Comparison of ENCODE assay signal across 9 cellular contexts in genomic region chr15:100596792-100597191, GRCh38. TPM values are rescaled to one million over a fixed set of nuclear protein-coding genes. Genes with fewer than 3 reads are reported as not detected.
DNase-seq lines count a peak whose midpoint lies in the region; ATAC-seq and TF ChIP-seq lines count a peak whose summit lies in the region.
"Had no signal": no experiment of that assay in that cellular context is flagged by ENCODE, and none has a peak within 500 bp of the region (broad histone marks: within the 10 kb centered on the region; RNA-seq: fewer than 3 reads in every experiment).

No MANE protein-coding gene starts in this region.

- H3K9ac ChIP-seq in BLaER1 treated with 17β-estradiol and CSF1 and Interleukin-3, amounts not matched to agents 10 nM and 100 nM = peak overlapping the region in 3 of 11 experiments; percentile 11 to 18 (median 14); a peak in 1 of 22 replicates
- no peak overlapping the region for H3K9ac ChIP-seq in Karpas-422 (ENCODE audit: low read length)

- peaks cover 7 to 20% (median 18%) of the 10 kb centered on the region in 11 experiments for H3K9me3 ChIP-seq in BLaER1 treated with 17β-estradiol and CSF1 and Interleukin-3, amounts not matched to agents 10 nM and 100 nM (replicated peaks in 1 of 11)
- peaks cover 8% of the 10 kb centered on the region; the same call in 1 of the 2 replicates for H3K9me3 ChIP-seq in Karpas-422 (ENCODE audit: low read length)
- no peaks in the 10 kb centered on the region for H3K9me3 ChIP-seq in vagina
- H3K9me3 ChIP-seq: adrenal gland had no signal

- intact Hi-C loops in posterior cingulate gyrus (cut with DNase I) = no loop called here
- intact Hi-C loops in vagina (cut with DNase I) = no loop called here

- peak; percentile 34 for DNase-seq in Karpas-422
- peak; percentile 81 for DNase-seq in activated T-helper 1 cell treated with Interleukin-2 at 50 U/mL for 16 hours (ENCODE audit: low read depth)
- peak; percentile 64 to 95 (median 90) for DNase-seq in naive thymus-derived CD8-positive, alpha-beta T cell
- no peak for DNase-seq in HPDE6-E6E7 (ENCODE audit: extremely low spot score)
- DNase-seq in posterior cingulate gyrus = no peak
- DNase-seq in vagina (ENCODE audit: extremely low spot score in 2 of 2) = no peak

- peaks cover 3 to 37% (median 22%) of the 10 kb centered on the region in 11 experiments; a peak in 20 of 22 replicates for H3K36me3 ChIP-seq in BLaER1 treated with 17β-estradiol and CSF1 and Interleukin-3, amounts not matched to agents 10 nM and 100 nM
- peaks cover 12% of the 10 kb centered on the region for H3K36me3 ChIP-seq in Karpas-422 (ENCODE audit: insufficient read depth, low read length)
- no peaks in the 10 kb centered on the region for H3K36me3 ChIP-seq in vagina
- H3K36me3 ChIP-seq: adrenal gland had no signal

- no peaks in the 10 kb centered on the region for H3K27me3 ChIP-seq in BLaER1 treated with 17β-estradiol and CSF1 and Interleukin-3, amounts not matched to agents 10 nM and 100 nM
- H3K27me3 ChIP-seq in Karpas-422 (ENCODE audit: low read length) = no peaks in the 10 kb centered on the region
- H3K27me3 ChIP-seq in vagina = no peaks in the 10 kb centered on the region
- H3K27me3 ChIP-seq: adrenal gland had no signal

- peaks cover 0 to 20% (median 5%) of the 10 kb centered on the region in 11 experiments; a peak in 10 of 22 replicates for H4K20me1 ChIP-seq in BLaER1 treated with 17β-estradiol and CSF1 and Interleukin-3, amounts not matched to agents 10 nM and 100 nM
- no peaks in the 10 kb centered on the region for H4K20me1 ChIP-seq in Karpas-422 (ENCODE audit: insufficient read depth, low read depth, low read length)

- peaks cover 24 to 50% (median 30%) of the 10 kb centered on the region in 10 experiments for H3K4me1 ChIP-seq in BLaER1 treated with 17β-estradiol and CSF1 and Interleukin-3, amounts not matched to agents 10 nM and 100 nM
- peaks cover 38% of the 10 kb centered on the region for H3K4me1 ChIP-seq in Karpas-422 (ENCODE audit: low read length)
- peaks cover 39% of the 10 kb centered on the region for H3K4me1 ChIP-seq in vagina

- peaks cover 100% of the 10 kb centered on the region for H3K79me2 ChIP-seq in Karpas-422 (ENCODE audit: low read length)

- peak overlapping the region in 3 of 11 experiments; percentile 31 to 62 (median 56); a peak in 5 of 22 replicates for H3K27ac ChIP-seq in BLaER1 treated with 17β-estradiol and CSF1 and Interleukin-3, amounts not matched to agents 10 nM and 100 nM
- H3K27ac ChIP-seq in Karpas-422 (ENCODE audit: low read length) (no peak overlapping the region), vagina (no peak overlapping the region)
- H3K27ac ChIP-seq: adrenal gland had no signal

- peak; percentile 69 for ATAC-seq in GM21515 (IDR thresholded peaks at IDR 0.05; ENCODE audit: unreplicated experiment)
- ATAC-seq in naive thymus-derived CD8-positive, alpha-beta T cell = peak; percentile 88 to 92

- no peaks in the 10 kb centered on the region for H3K9me3 Mint-ChIP-seq in naive thymus-derived CD8-positive, alpha-beta T cell

- H3K4me2 ChIP-seq in BLaER1 treated with 17β-estradiol and CSF1 and Interleukin-3, amounts not matched to agents 10 nM and 100 nM = peak overlapping the region; percentile 12 to 81 (median 57)
- H3K4me2 ChIP-seq in Karpas-422 (ENCODE audit: low read depth, low read length, poor library complexity, severe bottlenecking) = peak overlapping the region; percentile 28

- peaks cover 0 to 5% (median under 1%) of the 10 kb centered on the region in 3 donors for H3K36me3 Mint-ChIP-seq in naive thymus-derived CD8-positive, alpha-beta T cell

- H3K4me3 ChIP-seq in BLaER1 treated with 17β-estradiol and CSF1 and Interleukin-3, amounts not matched to agents 10 nM and 100 nM = peak overlapping the region in 1 of 10 experiments; percentile 5; a peak in 2 of 20 replicates
- H3K4me3 ChIP-seq in Karpas-422 (ENCODE audit: low read length) = peak overlapping the region; percentile 2; the same call in 1 of the 2 replicates
- H3K4me3 ChIP-seq in vagina = no peak overlapping the region
- H3K4me3 ChIP-seq: adrenal gland had no signal

- H3K4me1 Mint-ChIP-seq in naive thymus-derived CD8-positive, alpha-beta T cell = peaks cover 21 to 70% (median 46%) of the 10 kb centered on the region in 4 donors

- TF ChIP-seq POLR2A in vagina (IDR thresholded peaks at IDR 0.05) = no peak

- H2AFZ ChIP-seq in Karpas-422 (ENCODE audit: low read length) = no peak overlapping the region

- H3K9me2 ChIP-seq in Karpas-422 (replicated peaks; ENCODE audit: insufficient read depth, low read length) = no peaks in the 10 kb centered on the region

- POLR2A ChIA-PET in naive thymus-derived CD8-positive, alpha-beta T cell (lab: Charles Lee) = interaction anchor here (1.5 to 1.9 kb wide), 2 partner anchors 23 to 256 kb away, joined by 5 read pairs; no protein-coding TSS in a partner anchor

- H3K27me3 Mint-ChIP-seq in naive thymus-derived CD8-positive, alpha-beta T cell = no peaks in the 10 kb centered on the region

- H3K27ac Mint-ChIP-seq in naive thymus-derived CD8-positive, alpha-beta T cell = peak overlapping the region in 3 of 10 donors; percentile 97 to 99 (median 97)

- no peak for TF ChIP-seq CTCF in vagina (IDR thresholded peaks at IDR 0.05)

- peak overlapping the region in 9 of 10 donors; percentile 73 to 91 (median 82) for H3K4me3 Mint-ChIP-seq in naive thymus-derived CD8-positive, alpha-beta T cell

RNA-seq across cellular contexts. Expression of gene LINS1, which starts 5.2 kb away (rescaled TPM):
- total RNA-seq in Karpas-422 (2014; rRNA removed; shearing (Covaris generic); ENCODE audit: low replicate concordance) = 8.2 and 31.7 TPM in 2 replicates
- 10 to 100 TPM; 46.2 to 47.1 TPM for total RNA-seq in naive thymus-derived CD8-positive, alpha-beta T cell
- polyA plus RNA-seq in naive thymus-derived CD8-positive, alpha-beta T cell = 10 to 100 TPM; 41.2 to 71.4 (median 65.7) TPM
- 14.5 TPM for total RNA-seq in vagina

RNA-seq across cellular contexts. Expression of gene ASB7, which starts 5.6 kb away (rescaled TPM):
- total RNA-seq in Karpas-422 (2014; rRNA removed; shearing (Covaris generic); ENCODE audit: low replicate concordance) = 10.4 and 23.9 TPM in 2 replicates
- 10 to 100 TPM; 20.5 to 20.9 TPM for total RNA-seq in naive thymus-derived CD8-positive, alpha-beta T cell
- 10 to 100 TPM; 12.2 to 13.9 (median 12.7) TPM for polyA plus RNA-seq in naive thymus-derived CD8-positive, alpha-beta T cell
- 17.9 TPM for total RNA-seq in vagina

Comparison
In these comparisons a context has a peak if more than half of its experiments do, and no peak if none do; other contexts are left out.
1. DNase-seq: peak in Karpas-422 (single experiment), activated T-helper 1 cell treated with Interleukin-2 at 50 U/mL for 16 hours (single experiment) and naive thymus-derived CD8-positive, alpha-beta T cell (10 of 10); none in HPDE6-E6E7 (single experiment), posterior cingulate gyrus (0 of 10) and vagina (0 of 2).